In genomic region chr14:67574806-67575205, GRCh38 we compare ENCODE assay signal across 24 cellular contexts.
"Had no signal": no experiment of that assay in that cellular context is flagged by ENCODE, and none has a peak within 500 bp of the region (broad histone marks: within the 10 kb centered on the region; RNA-seq: fewer than 3 reads in every experiment).

No MANE protein-coding gene starts in this region.

- H3K4me3 ChIP-seq: colonic mucosa, gastrocnemius medialis, lung, mucosa of descending colon, psoas muscle, suprapubic skin, transverse colon had no signal

- H3K36me3 ChIP-seq: colonic mucosa, gastrocnemius medialis, transverse colon had no signal

- H3K27ac ChIP-seq: colonic mucosa, epithelial cell of prostate, gastrocnemius medialis, psoas muscle, suprapubic skin, transverse colon had no signal

- H3K9me3 ChIP-seq: colonic mucosa, gastrocnemius medialis, mucosa of descending colon, psoas muscle, suprapubic skin, transverse colon had no signal

- H3K4me1 ChIP-seq: colonic mucosa, gastrocnemius medialis, psoas muscle, suprapubic skin, transverse colon had no signal

- ATAC-seq: esophagus mucosa; gastrocnemius medialis; left ventricle myocardium superior; mucosa of descending colon; natural killer cell treated with Interleukin-12 subunit alpha and Interleukin-12 subunit beta and Interleukin-15 and Interleukin-18, amount 100 ng/mL, for 72 hours; psoas muscle; right cardiac atrium; stimulated activated naive CD8-positive, alpha-beta T cell treated with anti-CD3 and anti-CD28 coated beads, Interleukin-15, amount 100 ng/mL, for 72 hours had no signal

- H3K27me3 ChIP-seq: colonic mucosa, gastrocnemius medialis, suprapubic skin, transverse colon had no signal

- FAIRE-seq: keratinocyte, small intestine had no signal

- DNase-seq: colonic mucosa; effector CD8-positive, alpha-beta T cell; endodermal cell; foreskin fibroblast; gastrocnemius medialis; left ventricle myocardium superior; mucosa of descending colon; naive B cell; psoas muscle; right cardiac atrium; small intestine; stimulated activated CD4-positive, alpha-beta T cell treated with anti-CD3 and anti-CD28 coated beads, Interleukin-12 subunit alpha, Interleukin-12 subunit beta, amount 100 ng/mL, for 4 hours; stimulated activated CD4-positive, alpha-beta T cell treated with anti-CD3 and anti-CD28 coated beads, Interleukin-1b, Interleukin-23, amount 100 ng/mL, for 48 hours; stimulated activated CD4-positive, alpha-beta T cell treated with anti-CD3 and anti-CD28 coated beads, Interleukin-4, amount 100 ng/mL, for 1 hour; stimulated activated CD8-positive, alpha-beta memory T cell treated with anti-CD3 and anti-CD28 coated beads, Interleukin-4, amount 100 ng/mL, for 48 hours; stimulated activated naive CD4-positive, alpha-beta T cell; stimulated activated naive CD8-positive, alpha-beta T cell treated with anti-CD3 and anti-CD28 coated beads, Interleukin-15, amount 100 ng/mL, for 72 hours; transverse colon had no signal
